10 cellular contexts compared by ENCODE assay signal in the genomic region with DNA sequence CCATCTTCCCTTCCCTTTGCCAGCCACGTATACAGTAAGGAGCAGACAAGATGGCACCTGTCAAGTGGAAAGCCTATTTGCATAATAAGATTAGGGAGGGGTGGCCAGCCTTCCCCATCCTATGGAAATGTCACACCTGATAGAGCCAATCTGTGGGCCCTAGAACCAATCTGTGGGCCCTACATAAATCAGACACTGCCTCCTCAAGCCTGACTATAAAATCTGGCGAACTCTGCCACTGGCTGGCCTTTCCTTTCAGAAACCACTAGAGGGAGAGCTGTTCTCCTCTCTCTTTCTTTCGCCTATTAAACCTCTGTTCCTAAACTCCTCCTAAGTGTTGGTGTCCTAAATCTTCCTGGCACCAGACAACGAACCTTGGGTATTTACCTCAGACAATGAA.
DNase-seq lines count a peak whose midpoint lies in the region; ATAC-seq and TF ChIP-seq lines count a peak whose summit lies in the region.
"Had no signal": no experiment of that assay in that cellular context is flagged by ENCODE, and none has a peak within 500 bp of the region (broad histone marks: within the 10 kb centered on the region; RNA-seq: fewer than 3 reads in every experiment).

No MANE protein-coding gene starts in this region.

- DNase-seq in GM12864 (ENCODE audit: low read depth) (no peak), KBM-7 (peak; percentile 23), adipocyte (ENCODE audit: low read depth) (peak; percentile 10), lower lobe of right lung (no peak), heart left ventricle (no peak), medulla oblongata (ENCODE audit: extremely low spot score) (no peak)
- DNase-seq: stimulated activated CD4-positive, alpha-beta T cell treated with anti-CD3 and anti-CD28 coated beads, Interleukin-1b, Interleukin-23, amount 100 ng/mL, for 48 hours had no signal

- no peaks in the 10 kb centered on the region for H3K4me1 ChIP-seq in adipocyte (ENCODE audit: control insufficient read depth, insufficient read depth, low read length)
- no peaks in the 10 kb centered on the region for H3K4me1 ChIP-seq in lower lobe of right lung
- no peaks in the 10 kb centered on the region for H3K4me1 ChIP-seq in heart left ventricle

- in situ Hi-C loops in KBM-7 (cut with MboI; ENCODE audit: low pct_unique_long_range_greater_than_20kb, low sequenced_read_pairs), result no loop called here

- no peaks in the 10 kb centered on the region for H3K36me3 ChIP-seq in adipocyte (ENCODE audit: control insufficient read depth, insufficient read depth, low read length, severe bottlenecking)
- H3K36me3 ChIP-seq in lower lobe of right lung, result no peaks in the 10 kb centered on the region
- no peaks in the 10 kb centered on the region for H3K36me3 ChIP-seq in heart left ventricle

- intact Hi-C loops in lower lobe of right lung (cut with DNase I) (no loop called here), heart left ventricle (cut with DNase I) (no loop called here)

- no peaks in the 10 kb centered on the region for H3K27me3 ChIP-seq in adipocyte (replicated peaks; ENCODE audit: control insufficient read depth, insufficient read depth, low read length)
- no peaks in the 10 kb centered on the region for H3K27me3 ChIP-seq in lower lobe of right lung (ENCODE audit: low read depth)
- no peaks in the 10 kb centered on the region for H3K27me3 ChIP-seq in heart left ventricle

- H3K9me3 ChIP-seq in adipocyte (ENCODE audit: control insufficient read depth, low read length), result no peaks in the 10 kb centered on the region
- H3K9me3 ChIP-seq in lower lobe of right lung, result no peaks in the 10 kb centered on the region
- no peaks in the 10 kb centered on the region for H3K9me3 ChIP-seq in heart left ventricle

- ATAC-seq in lower lobe of right lung (no peak), heart left ventricle (no peak), HG03460 (IDR thresholded peaks at IDR 0.05; ENCODE audit: unreplicated experiment) (no peak), HG03521 (IDR thresholded peaks at IDR 0.05; ENCODE audit: unreplicated experiment) (no peak)

- H3K27ac ChIP-seq in lower lobe of right lung (no peak overlapping the region), heart left ventricle (no peak overlapping the region)

- no peak overlapping the region for H3K4me3 ChIP-seq in GM12864 (ENCODE audit: low read depth, low read length)
- H3K4me3 ChIP-seq in adipocyte (ENCODE audit: low read length), result no peak overlapping the region
- no peak overlapping the region for H3K4me3 ChIP-seq in lower lobe of right lung
- no peak overlapping the region for H3K4me3 ChIP-seq in heart left ventricle
- H3K4me3 ChIP-seq: lung had no signal

- TF ChIP-seq CTCF in GM12864 (IDR thresholded peaks at IDR 0.05; ENCODE audit: low read depth, low read length, missing control alignments), result peak; percentile 47
- peak; percentile 9 for TF ChIP-seq CTCF in lower lobe of right lung (IDR thresholded peaks at IDR 0.05)
- peak in 2 of 12 donors; percentile 16 to 17 for TF ChIP-seq CTCF in heart left ventricle (IDR thresholded peaks at IDR 0.05)

- no peak overlapping the region for H3K9ac ChIP-seq in adipocyte (ENCODE audit: low read length)

- WGBS in heart left ventricle, 4 donors, result 55 to 60% (median 58%) methylated on average over 4 of the region's 4 CpGs

- TF ChIP-seq POLR2A in heart left ventricle (IDR thresholded peaks at IDR 0.05), result no peak

Comparison
In these comparisons a context has a peak if more than half of its experiments do, and no peak if none do; other contexts are left out.
1. DNase-seq: peak in KBM-7 (single experiment) and adipocyte (single experiment); none in GM12864 (single experiment), lower lobe of right lung (single experiment), heart left ventricle (0 of 5) and medulla oblongata (single experiment).